In genomic region chr1:234600418-234601216, GRCh38 we compare ENCODE assay signal across 1 cellular context.
TF ChIP-seq lines count a peak whose summit lies in the region.

No MANE protein-coding gene starts in this region.

TF ChIP-seq in A549, 52 proteins besides CTCF, POLR2A, EP300 and RAD21 (continued from another document):
- no peak; the same call in 1 of the 2 replicates for TF ChIP-seq REST (IDR thresholded peaks at IDR 0.05)
- TF ChIP-seq SREBF2 (IDR thresholded peaks at IDR 0.05): no peak
- TF ChIP-seq POLR2AphosphoS2 (conservative IDR thresholded peaks at IDR 0.05; ENCODE audit: low read length): peak; percentile 87
- no peak for TF ChIP-seq ZFP36 (IDR thresholded peaks at IDR 0.05; ENCODE audit: borderline replicate concordance, partially characterized antibody)
- TF ChIP-seq JUNB (IDR thresholded peaks at IDR 0.05): no peak
- TF ChIP-seq CHD2 (IDR thresholded peaks at IDR 0.05; ENCODE audit: low read length, partially characterized antibody): no peak
- no peak for TF ChIP-seq RNF2 (IDR thresholded peaks at IDR 0.05; ENCODE audit: borderline replicate concordance, low read depth)
- no peak for TF ChIP-seq USF2 (IDR thresholded peaks at IDR 0.05)
